In the genomic region with DNA sequence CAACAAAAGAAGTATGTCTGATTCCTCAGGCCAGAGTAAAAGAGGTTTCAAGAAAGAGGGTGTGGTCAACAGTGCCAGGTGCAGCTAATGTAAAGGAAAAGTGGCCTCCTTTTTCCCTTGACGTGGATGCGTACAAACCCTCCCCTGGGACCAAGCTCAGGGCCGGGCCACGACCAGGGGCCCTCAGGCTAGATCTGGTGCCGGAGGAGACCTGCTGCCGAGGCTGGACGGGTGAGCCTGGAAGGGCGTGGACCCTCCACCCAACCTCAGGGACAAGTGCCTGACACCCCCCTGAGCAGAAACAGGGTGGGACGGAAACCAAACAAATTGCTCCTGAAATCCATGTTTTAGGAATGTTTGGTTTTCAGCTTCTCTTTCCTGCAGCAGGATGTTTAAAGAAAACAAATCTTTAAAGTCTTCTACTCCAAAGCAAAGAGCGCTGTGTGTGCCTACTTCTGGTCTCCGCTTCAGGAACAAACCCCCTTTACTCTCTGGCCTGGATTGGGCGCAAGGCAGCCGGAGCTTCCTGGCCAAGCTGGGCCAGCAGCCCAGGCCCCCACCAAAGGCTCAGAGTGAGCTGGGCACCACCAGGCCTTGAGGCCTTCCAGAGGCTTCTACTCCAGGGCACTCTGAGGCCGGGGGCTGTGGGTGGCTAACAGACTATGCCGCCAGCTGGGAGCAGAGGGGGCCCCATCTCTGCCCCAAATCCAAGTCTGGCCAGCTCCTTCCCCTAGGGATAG, we compare ENCODE assay signal across 26 cellular contexts. TPM values are rescaled to one million over a fixed set of nuclear protein-coding genes. Genes with fewer than 3 reads are reported as not detected.
DNase-seq lines count a peak whose midpoint lies in the region; ATAC-seq, FAIRE-seq and TF ChIP-seq lines count a peak whose summit lies in the region.
"Had no signal": no experiment of that assay in that cellular context is flagged by ENCODE, and none has a peak within 500 bp of the region (broad histone marks: within the 10 kb centered on the region; RNA-seq: fewer than 3 reads in every experiment).

No MANE protein-coding gene starts in this region.

- H3K27me3 ChIP-seq in OCI-LY3 (ENCODE audit: low read depth, low read length) (no peaks in the 10 kb centered on the region), small intestine (ENCODE audit: control insufficient read depth in 2 of 2, insufficient read depth in 2 of 2, low read length in 2 of 2) (no peaks in the 10 kb centered on the region), lower lobe of right lung (ENCODE audit: low read depth) (no peaks in the 10 kb centered on the region)
- H3K27me3 ChIP-seq: pancreas, SJSA1, upper lobe of left lung had no signal

- DNase-seq in activated CD4-positive, alpha-beta T cell treated with anti-CD3 and anti-CD28 coated beads, Interleukin-2, amount 10 ng/mL, durations not matched to agents 7 days and 5 days: no peak
- DNase-seq in activated CD4-positive, alpha-beta T cell treated with anti-CD3 and anti-CD28 coated beads for 48 hours: no peak
- DNase-seq in head of caudate nucleus (peak in 22 of 42 donors; percentile 10 to 74 (median 50)), small intestine (no peak), NCI-H1092 treated with DMSO at 0.1 percent for 48 hours (lab: John Stamatoyannopoulos, UW) (no peak), lower lobe of right lung (no peak), A172 (ENCODE audit: low spot score) (no peak)
- DNase-seq: activated CD8-positive, alpha-beta T cell treated with anti-CD3 and anti-CD28 coated beads for 36 hours; activated T-cell treated with anti-CD3 and anti-CD28 coated beads for 4 hours; CD4-positive, alpha-beta T cell; GDM1; Karpas-422; left cardiac atrium; mesendoderm; naive thymus-derived CD8-positive, alpha-beta T cell; NCI-H2029; NCI-H510A; NK-92 treated with Interleukin-12 subunit alpha and Interleukin-12 subunit beta, amount 100 ng/mL, for 24 hours; pancreas; upper lobe of left lung had no signal

- H3K27me3 Mint-ChIP-seq in activated CD4-positive, alpha-beta T cell treated with anti-CD3 and anti-CD28 coated beads, Interleukin-2, amount 10 ng/mL, durations not matched to agents 7 days and 5 days: no peaks in the 10 kb centered on the region
- H3K27me3 Mint-ChIP-seq: activated CD8-positive, alpha-beta T cell treated with anti-CD3 and anti-CD28 coated beads for 36 hours; CD4-positive, alpha-beta T cell; naive thymus-derived CD8-positive, alpha-beta T cell had no signal

- H3K36me3 Mint-ChIP-seq in activated CD4-positive, alpha-beta T cell treated with anti-CD3 and anti-CD28 coated beads, Interleukin-2, amount 10 ng/mL, durations not matched to agents 7 days and 5 days (ENCODE audit: low read depth): no peaks in the 10 kb centered on the region
- H3K36me3 Mint-ChIP-seq: naive thymus-derived CD8-positive, alpha-beta T cell had no signal

- FAIRE-seq in small intestine (lab: Jason Lieb, UNC): no peak
- FAIRE-seq: bronchial epithelial cell, pancreas, RCC 7860 had no signal

- 68 to 78% (median 73%) methylated on average over 15 of the region's 15 CpGs for WGBS in small intestine, 3 donors

- ATAC-seq in lower lobe of right lung: no peak
- ATAC-seq: activated CD8-positive, alpha-beta T cell treated with anti-CD3 and anti-CD28 coated beads for 36 hours; left cardiac atrium; naive thymus-derived CD8-positive, alpha-beta T cell; pancreas had no signal

- H3K4me3 Mint-ChIP-seq in activated CD4-positive, alpha-beta T cell treated with anti-CD3 and anti-CD28 coated beads, Interleukin-2, amount 10 ng/mL, durations not matched to agents 7 days and 5 days: no peak overlapping the region
- H3K4me3 Mint-ChIP-seq: activated CD8-positive, alpha-beta T cell treated with anti-CD3 and anti-CD28 coated beads for 36 hours; CD4-positive, alpha-beta T cell; naive thymus-derived CD8-positive, alpha-beta T cell had no signal

- peak overlapping the region; percentile 62 for H3K27ac Mint-ChIP-seq in activated CD4-positive, alpha-beta T cell treated with anti-CD3 and anti-CD28 coated beads, Interleukin-2, amount 10 ng/mL, durations not matched to agents 7 days and 5 days
- H3K27ac Mint-ChIP-seq: CD4-positive, alpha-beta T cell had no signal

- POLR2A ChIA-PET in activated CD4-positive, alpha-beta T cell treated with anti-CD3 and anti-CD28 coated beads, Interleukin-2, amount 10 ng/mL, durations not matched to agents 7 days and 5 days (lab: Charles Lee): no interaction called here

- H3K9me3 ChIP-seq in OCI-LY3 (ENCODE audit: insufficient read depth, low read length): no peaks in the 10 kb centered on the region
- H3K9me3 ChIP-seq in small intestine (ENCODE audit: control insufficient read depth, low read depth): no peaks in the 10 kb centered on the region
- no peaks in the 10 kb centered on the region for H3K9me3 ChIP-seq in lower lobe of right lung
- H3K9me3 ChIP-seq: pancreas, SJSA1, upper lobe of left lung had no signal

- intact Hi-C loops in head of caudate nucleus (cut with DNase I) (loop anchor here (5.0 kb wide), 1 partner anchor 107 kb away; a partner anchor contains a TSS), lower lobe of right lung (cut with DNase I) (no loop called here)

- CTCF ChIA-PET in activated CD4-positive, alpha-beta T cell treated with anti-CD3 and anti-CD28 coated beads, Interleukin-2, amount 10 ng/mL, durations not matched to agents 7 days and 5 days (lab: Charles Lee): interaction anchor here (0.7 to 1.1 kb wide), 4 partner anchors 10 to 119 kb away, joined by 3 read pairs; no protein-coding TSS in a partner anchor

- no peaks in the 10 kb centered on the region for H4K20me1 ChIP-seq in OCI-LY3 (ENCODE audit: insufficient read depth, low read length)

- H3K4me3 ChIP-seq in OCI-LY3 (ENCODE audit: low read length) (no peak overlapping the region), small intestine (ENCODE audit: low read depth in 1 of 2, low read length in 2 of 2) (no peak overlapping the region), lower lobe of right lung (no peak overlapping the region)
- H3K4me3 ChIP-seq: pancreas, SJSA1, upper lobe of left lung had no signal

- H3K4me1 ChIP-seq in OCI-LY3 (ENCODE audit: low read length): peaks cover 97% of the 10 kb centered on the region
- H3K4me1 ChIP-seq in small intestine (ENCODE audit: control insufficient read depth in 2 of 2, insufficient read depth in 1 of 2, low read depth in 1 of 2, low read length in 1 of 2): peaks cover 0 to 4% of the 10 kb centered on the region in 2 donors
- peaks cover 25% of the 10 kb centered on the region for H3K4me1 ChIP-seq in lower lobe of right lung
- H3K4me1 ChIP-seq: SJSA1 had no signal

- H3K9me3 Mint-ChIP-seq in activated CD4-positive, alpha-beta T cell treated with anti-CD3 and anti-CD28 coated beads, Interleukin-2, amount 10 ng/mL, durations not matched to agents 7 days and 5 days: no peaks in the 10 kb centered on the region
- H3K9me3 Mint-ChIP-seq: activated CD8-positive, alpha-beta T cell treated with anti-CD3 and anti-CD28 coated beads for 36 hours; CD4-positive, alpha-beta T cell; naive thymus-derived CD8-positive, alpha-beta T cell had no signal

- peak overlapping the region; percentile 91 for H3K27ac ChIP-seq in OCI-LY3 (ENCODE audit: low read length)
- H3K27ac ChIP-seq in small intestine (ENCODE audit: low read depth in 1 of 2, low read length in 1 of 2): no peak overlapping the region
- H3K27ac ChIP-seq in lower lobe of right lung: no peak overlapping the region
- H3K27ac ChIP-seq: pancreas, SJSA1, upper lobe of left lung had no signal

- H3K9ac ChIP-seq in OCI-LY3 (ENCODE audit: low read length): peak overlapping the region; percentile 44

- 0 out of 2 replicates have a peak overlapping the region, but pooled peaks have one; percentile 47 for H2AFZ ChIP-seq in OCI-LY3 (ENCODE audit: low read depth, low read length)

- peak overlapping the region; percentile 22 for H3K4me2 ChIP-seq in OCI-LY3 (ENCODE audit: low read length)

- no peaks in the 10 kb centered on the region for H3K36me3 ChIP-seq in OCI-LY3 (replicated peaks; ENCODE audit: low read depth, low read length)
- no peaks in the 10 kb centered on the region for H3K36me3 ChIP-seq in small intestine (ENCODE audit: control insufficient read depth in 2 of 2, insufficient read depth in 2 of 2, low read length in 2 of 2)
- no peaks in the 10 kb centered on the region for H3K36me3 ChIP-seq in lower lobe of right lung
- H3K36me3 ChIP-seq: pancreas, SJSA1, upper lobe of left lung had no signal

- peaks cover 22% of the 10 kb centered on the region; the same call in 1 of the 2 replicates for H3K79me2 ChIP-seq in OCI-LY3 (ENCODE audit: low read length)

- TF ChIP-seq CTCF in OCI-LY3 (IDR thresholded peaks at IDR 0.05; ENCODE audit: low read depth, low read length): no peak
- TF ChIP-seq CTCF in lower lobe of right lung (IDR thresholded peaks at IDR 0.05): no peak

- H3K4me1 Mint-ChIP-seq in activated CD4-positive, alpha-beta T cell treated with anti-CD3 and anti-CD28 coated beads, Interleukin-2, amount 10 ng/mL, durations not matched to agents 7 days and 5 days: peaks cover 51% of the 10 kb centered on the region

RNA-seq across cellular contexts. Expression of a gene that starts 21.4 kb away (rescaled TPM):
- total RNA-seq in activated CD4-positive, alpha-beta T cell treated with anti-CD3 and anti-CD28 coated beads, Interleukin-2, amount 10 ng/mL, durations not matched to agents 7 days and 5 days: not detected
- under 1 TPM in 1 of 3 donors, not detected in 2; 0.22 TPM for polyA plus RNA-seq in small intestine
- total RNA-seq in lower lobe of right lung: 1.0 TPM
- not detected in 2 replicates for total RNA-seq in A172 (2014; rRNA removed; shearing (Covaris generic))
- total RNA-seq: activated CD8-positive, alpha-beta T cell treated with anti-CD3 and anti-CD28 coated beads for 36 hours; bronchial epithelial cell; CD4-positive, alpha-beta T cell; HT1080; left cardiac atrium; naive thymus-derived CD8-positive, alpha-beta T cell; right cardiac atrium; SJSA1 had no signal
- polyA plus RNA-seq: pancreas had no signal

RNA-seq across cellular contexts. Expression of a gene that starts 26.6 kb away (rescaled TPM):
- not detected for total RNA-seq in activated CD4-positive, alpha-beta T cell treated with anti-CD3 and anti-CD28 coated beads, Interleukin-2, amount 10 ng/mL, durations not matched to agents 7 days and 5 days
- polyA plus RNA-seq in small intestine: 100 to 1,000 TPM in 2 of 3 donors, 10 to 100 TPM in 1; 25.0 to 143 (median 117) TPM
- total RNA-seq in lower lobe of right lung: 1.3 TPM
- not detected in 2 replicates for total RNA-seq in A172 (2014; rRNA removed; shearing (Covaris generic))
- total RNA-seq: activated CD8-positive, alpha-beta T cell treated with anti-CD3 and anti-CD28 coated beads for 36 hours; bronchial epithelial cell; CD4-positive, alpha-beta T cell; HT1080; naive thymus-derived CD8-positive, alpha-beta T cell; SJSA1 had no signal

Comparison
In these comparisons a context has a peak if more than half of its experiments do, and no peak if none do; other contexts are left out.
1. DNase-seq: peak in head of caudate nucleus (22 of 42); none in activated CD4-positive, alpha-beta T cell treated with anti-CD3 and anti-CD28 coated beads, Interleukin-2, amount 10 ng/mL, durations not matched to agents 7 days and 5 days (single experiment), activated CD4-positive, alpha-beta T cell treated with anti-CD3 and anti-CD28 coated beads for 48 hours (single experiment), small intestine (single experiment), NCI-H1092 treated with DMSO at 0.1 percent for 48 hours (single experiment), lower lobe of right lung (single experiment) and A172 (single experiment).